In the genomic region with DNA sequence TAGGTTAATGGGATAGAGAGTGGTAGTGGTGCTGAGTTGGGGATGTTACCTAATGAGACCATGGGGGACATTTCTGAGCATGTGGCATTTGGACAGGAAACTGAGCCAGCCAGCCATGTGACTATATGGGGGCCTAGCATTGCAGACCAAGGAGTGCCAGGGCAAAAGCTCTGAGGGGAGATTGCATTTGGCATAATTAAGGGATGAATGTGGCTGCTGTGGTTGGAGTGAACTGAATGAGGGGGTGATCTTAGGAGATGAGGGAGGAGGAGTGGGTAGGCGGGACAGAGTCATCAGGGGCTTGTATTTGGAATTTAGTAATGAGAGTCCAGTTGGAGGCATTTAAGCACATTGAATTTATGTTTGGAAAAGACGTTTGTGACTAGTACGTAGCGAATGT, we compare ENCODE assay signal across 19 cellular contexts. TPM values are rescaled to one million over a fixed set of nuclear protein-coding genes. Genes with fewer than 3 reads are reported as not detected.
DNase-seq lines count a peak whose midpoint lies in the region; ATAC-seq and TF ChIP-seq lines count a peak whose summit lies in the region.
"Had no signal": no experiment of that assay in that cellular context is flagged by ENCODE, and none has a peak within 500 bp of the region (broad histone marks: within the 10 kb centered on the region; RNA-seq: fewer than 3 reads in every experiment).

No MANE protein-coding gene starts in this region.

- WGBS in liver, result 93% methylated on average over 4 of the region's 4 CpGs
- WGBS in right lobe of liver (ENCODE audit: insufficient coverage, low coverage, low lambda C conversion rate, missing lambda C conversion rate), result 87% methylated on average over 4 of the region's 4 CpGs

- no peaks in the 10 kb centered on the region for H3K9me3 ChIP-seq in liver (ENCODE audit: control insufficient read depth in 4 of 4, low read length in 3 of 4)
- no peaks in the 10 kb centered on the region for H3K9me3 ChIP-seq in right lobe of liver
- H3K9me3 ChIP-seq: BLaER1 had no signal

- H3K4me3 ChIP-seq in liver (ENCODE audit: low read depth in 1 of 3, low read length in 3 of 3) (no peak overlapping the region), right lobe of liver (no peak overlapping the region)
- H3K4me3 ChIP-seq: BLaER1, GM12878 had no signal

- intact Hi-C loops in right lobe of liver (cut with DNase I), result no loop called here

- ATAC-seq in right lobe of liver (no peak), foreskin keratinocyte (no peak)
- ATAC-seq: CD8-positive, alpha-beta T cell; GM12878 had no signal

- peak overlapping the region; percentile 56 for H3K27ac Mint-ChIP-seq in chondrocyte (ENCODE audit: unreplicated experiment)
- H3K27ac Mint-ChIP-seq: CD8-positive, alpha-beta T cell had no signal

- H3K4me1 ChIP-seq in liver (ENCODE audit: control insufficient read depth in 4 of 4, insufficient read depth in 4 of 4, low read length in 3 of 4) (peaks cover 8 to 39% (median 21%) of the 10 kb centered on the region in 4 donors), right lobe of liver (peaks cover 0 to 72% (median 22%) of the 10 kb centered on the region in 4 donors), foreskin keratinocyte (peaks cover 10% of the 10 kb centered on the region)

- H3K9me3 Mint-ChIP-seq in chondrocyte (ENCODE audit: low read depth), result peaks cover 4% of the 10 kb centered on the region
- H3K9me3 Mint-ChIP-seq: CD8-positive, alpha-beta T cell had no signal

- peak overlapping the region; percentile 31 to 35 for H3K27ac ChIP-seq in liver (ENCODE audit: low read depth in 1 of 2, low read length in 2 of 2)
- H3K27ac ChIP-seq in right lobe of liver, result peak overlapping the region in 1 of 3 donors; percentile 55
- no peak overlapping the region for H3K27ac ChIP-seq in foreskin keratinocyte
- H3K27ac ChIP-seq: BLaER1, HL-60 had no signal

- no peaks in the 10 kb centered on the region for H3K36me3 ChIP-seq in liver (ENCODE audit: control insufficient read depth in 4 of 4, insufficient read depth in 3 of 4, low read depth in 1 of 4, low read length in 3 of 4)
- no peaks in the 10 kb centered on the region for H3K36me3 ChIP-seq in right lobe of liver
- H3K36me3 ChIP-seq: BLaER1 had no signal

- no peak overlapping the region for H3K4me3 Mint-ChIP-seq in chondrocyte (ENCODE audit: unreplicated experiment)
- H3K4me3 Mint-ChIP-seq: CD14-positive monocyte; CD8-positive, alpha-beta T cell had no signal

- TF ChIP-seq POLR2A in right lobe of liver (IDR thresholded peaks at IDR 0.05), result no peak

- H3K4me1 Mint-ChIP-seq in chondrocyte (ENCODE audit: low read depth), result peaks cover 36% of the 10 kb centered on the region

- H3K27me3 ChIP-seq in liver (ENCODE audit: control insufficient read depth in 4 of 4, insufficient read depth in 4 of 4, low read length in 3 of 4) (no peaks in the 10 kb centered on the region), right lobe of liver (no peaks in the 10 kb centered on the region), foreskin keratinocyte (no peaks in the 10 kb centered on the region)
- H3K27me3 ChIP-seq: BLaER1 had no signal

- H3K27me3 Mint-ChIP-seq in chondrocyte (ENCODE audit: low read depth), result no peaks in the 10 kb centered on the region

- TF ChIP-seq CTCF in liver (IDR thresholded peaks at IDR 0.05; ENCODE audit: low read depth, low read length, missing input control) (no peak), right lobe of liver (IDR thresholded peaks at IDR 0.05) (no peak), chondrocyte (IDR thresholded peaks at IDR 0.05) (no peak), foreskin keratinocyte (conservative IDR thresholded peaks at IDR 0.05) (no peak)

- DNase-seq in right lobe of liver, result no peak
- no peak for DNase-seq in chondrocyte (ENCODE audit: low spot score)
- peak; percentile 17 for DNase-seq in myocyte (ENCODE audit: low read depth)
- DNase-seq in stimulated activated naive CD4-positive, alpha-beta T cell treated with Interleukin-2 at 50 U/mL for 16 hours (lab: John Stamatoyannopoulos, UW), result no peak
- DNase-seq in foreskin keratinocyte, result no peak
- no peak for DNase-seq in NCI-H1105 (lab: John Stamatoyannopoulos, UW)
- DNase-seq: 8988T; Calu3; CD8-positive, alpha-beta T cell; DMS53; DND-41; EL; GOT3; H7 had no signal

- no peak overlapping the region for H3K9ac ChIP-seq in liver (ENCODE audit: low read depth in 1 of 2, low read length in 2 of 2)
- H3K9ac ChIP-seq: BLaER1 had no signal

- TF ChIP-seq RAD21 in liver (IDR thresholded peaks at IDR 0.05), result no peak

- H3K36me3 Mint-ChIP-seq in chondrocyte (ENCODE audit: low read depth), result peaks cover 5% of the 10 kb centered on the region

TF ChIP-seq in liver, 16 proteins besides CTCF, POLR2A, EP300 and RAD21:
- no peak for TF ChIP-seq NR2F2 (IDR thresholded peaks at IDR 0.05)
- TF ChIP-seq, protein P1, sequence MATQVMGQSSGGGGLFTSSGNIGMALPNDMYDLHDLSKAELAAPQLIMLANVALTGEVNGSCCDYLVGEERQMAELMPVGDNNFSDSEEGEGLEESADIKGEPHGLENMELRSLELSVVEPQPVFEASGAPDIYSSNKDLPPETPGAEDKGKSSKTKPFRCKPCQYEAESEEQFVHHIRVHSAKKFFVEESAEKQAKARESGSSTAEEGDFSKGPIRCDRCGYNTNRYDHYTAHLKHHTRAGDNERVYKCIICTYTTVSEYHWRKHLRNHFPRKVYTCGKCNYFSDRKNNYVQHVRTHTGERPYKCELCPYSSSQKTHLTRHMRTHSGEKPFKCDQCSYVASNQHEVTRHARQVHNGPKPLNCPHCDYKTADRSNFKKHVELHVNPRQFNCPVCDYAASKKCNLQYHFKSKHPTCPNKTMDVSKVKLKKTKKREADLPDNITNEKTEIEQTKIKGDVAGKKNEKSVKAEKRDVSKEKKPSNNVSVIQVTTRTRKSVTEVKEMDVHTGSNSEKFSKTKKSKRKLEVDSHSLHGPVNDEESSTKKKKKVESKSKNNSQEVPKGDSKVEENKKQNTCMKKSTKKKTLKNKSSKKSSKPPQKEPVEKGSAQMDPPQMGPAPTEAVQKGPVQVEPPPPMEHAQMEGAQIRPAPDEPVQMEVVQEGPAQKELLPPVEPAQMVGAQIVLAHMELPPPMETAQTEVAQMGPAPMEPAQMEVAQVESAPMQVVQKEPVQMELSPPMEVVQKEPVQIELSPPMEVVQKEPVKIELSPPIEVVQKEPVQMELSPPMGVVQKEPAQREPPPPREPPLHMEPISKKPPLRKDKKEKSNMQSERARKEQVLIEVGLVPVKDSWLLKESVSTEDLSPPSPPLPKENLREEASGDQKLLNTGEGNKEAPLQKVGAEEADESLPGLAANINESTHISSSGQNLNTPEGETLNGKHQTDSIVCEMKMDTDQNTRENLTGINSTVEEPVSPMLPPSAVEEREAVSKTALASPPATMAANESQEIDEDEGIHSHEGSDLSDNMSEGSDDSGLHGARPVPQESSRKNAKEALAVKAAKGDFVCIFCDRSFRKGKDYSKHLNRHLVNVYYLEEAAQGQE (IDR thresholded peaks at IDR 0.05), result no peak
- TF ChIP-seq HNF4G (IDR thresholded peaks at IDR 0.05), result no peak
- no peak for TF ChIP-seq SP1 (IDR thresholded peaks at IDR 0.05)
- TF ChIP-seq FOXA2 (IDR thresholded peaks at IDR 0.05), result no peak
- no peak for TF ChIP-seq RXRA (IDR thresholded peaks at IDR 0.05)
- TF ChIP-seq, protein P2, sequence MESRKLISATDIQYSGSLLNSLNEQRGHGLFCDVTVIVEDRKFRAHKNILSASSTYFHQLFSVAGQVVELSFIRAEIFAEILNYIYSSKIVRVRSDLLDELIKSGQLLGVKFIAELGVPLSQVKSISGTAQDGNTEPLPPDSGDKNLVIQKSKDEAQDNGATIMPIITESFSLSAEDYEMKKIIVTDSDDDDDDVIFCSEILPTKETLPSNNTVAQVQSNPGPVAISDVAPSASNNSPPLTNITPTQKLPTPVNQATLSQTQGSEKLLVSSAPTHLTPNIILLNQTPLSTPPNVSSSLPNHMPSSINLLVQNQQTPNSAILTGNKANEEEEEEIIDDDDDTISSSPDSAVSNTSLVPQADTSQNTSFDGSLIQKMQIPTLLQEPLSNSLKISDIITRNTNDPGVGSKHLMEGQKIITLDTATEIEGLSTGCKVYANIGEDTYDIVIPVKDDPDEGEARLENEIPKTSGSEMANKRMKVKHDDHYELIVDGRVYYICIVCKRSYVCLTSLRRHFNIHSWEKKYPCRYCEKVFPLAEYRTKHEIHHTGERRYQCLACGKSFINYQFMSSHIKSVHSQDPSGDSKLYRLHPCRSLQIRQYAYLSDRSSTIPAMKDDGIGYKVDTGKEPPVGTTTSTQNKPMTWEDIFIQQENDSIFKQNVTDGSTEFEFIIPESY (IDR thresholded peaks at IDR 0.05), result no peak
- TF ChIP-seq TAF1 (conservative IDR thresholded peaks at IDR 0.05), result no peak
- TF ChIP-seq GABPA (IDR thresholded peaks at IDR 0.05 in 1 of 2, conservative IDR thresholded peaks at IDR 0.05 in 1 of 2), result no peak
- TF ChIP-seq HNF4A (conservative IDR thresholded peaks at IDR 0.05), result no peak
- TF ChIP-seq YY1 (IDR thresholded peaks at IDR 0.05), result no peak
- TF ChIP-seq EGR1 (IDR thresholded peaks at IDR 0.05; ENCODE audit: low read depth in 2 of 2), result no peak
- TF ChIP-seq JUND (IDR thresholded peaks at IDR 0.05), result no peak
- TF ChIP-seq, protein P3, sequence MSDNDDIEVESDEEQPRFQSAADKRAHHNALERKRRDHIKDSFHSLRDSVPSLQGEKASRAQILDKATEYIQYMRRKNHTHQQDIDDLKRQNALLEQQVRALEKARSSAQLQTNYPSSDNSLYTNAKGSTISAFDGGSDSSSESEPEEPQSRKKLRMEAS (IDR thresholded peaks at IDR 0.05), result no peak
- TF ChIP-seq, protein P4, sequence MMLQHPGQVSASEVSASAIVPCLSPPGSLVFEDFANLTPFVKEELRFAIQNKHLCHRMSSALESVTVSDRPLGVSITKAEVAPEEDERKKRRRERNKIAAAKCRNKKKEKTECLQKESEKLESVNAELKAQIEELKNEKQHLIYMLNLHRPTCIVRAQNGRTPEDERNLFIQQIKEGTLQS (IDR thresholded peaks at IDR 0.05), result no peak

RNA-seq across cellular contexts. Expression of a gene that starts 6.6 kb away (rescaled TPM):
- total RNA-seq in liver, result 100 to 1,000 TPM in 1 of 2 donors, 10 to 100 TPM in 1; 30.1 to 160 TPM
- polyA plus RNA-seq in liver, result 10 to 100 TPM; 70.3 to 82.3 TPM
- total RNA-seq in right lobe of liver, result 100 to 1,000 TPM in 1 of 6 experiments, 10 to 100 TPM in 5; 58.2 to 161 (median 85.2) TPM
- 14.8 to 25.5 TPM (median 15.1 TPM) in 3 replicates for total RNA-seq in chondrocyte
- 14.3 and 40.4 TPM in 2 replicates for total RNA-seq in myocyte
- polyA plus RNA-seq in myocyte (2012), result 8.6 TPM
- total RNA-seq in foreskin keratinocyte, result 8.4 and 10.3 TPM in 2 replicates
- 5.5 and 6.5 TPM in 2 replicates for polyA plus RNA-seq in foreskin keratinocyte
